23 cellular contexts compared by ENCODE assay signal in the genomic region with DNA sequence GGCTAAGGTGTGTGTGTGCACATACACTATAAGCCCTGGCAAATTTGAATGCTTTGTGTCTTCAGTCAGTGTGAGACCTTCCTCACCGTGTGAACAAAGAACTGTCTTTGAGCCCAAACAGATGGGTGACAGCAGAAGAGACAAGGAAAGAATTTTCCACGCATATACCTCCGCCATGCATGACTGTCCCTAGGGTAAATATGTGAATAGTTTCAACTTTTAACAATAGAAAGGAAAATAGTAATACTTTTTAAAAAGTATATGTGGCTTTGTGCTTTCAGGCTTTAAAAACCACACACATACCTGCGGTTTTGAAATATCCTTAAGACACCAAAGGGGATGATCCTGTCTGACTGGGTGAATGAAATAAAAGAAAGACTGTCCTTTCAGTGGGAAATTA.
DNase-seq lines count a peak whose midpoint lies in the region; ATAC-seq, FAIRE-seq and TF ChIP-seq lines count a peak whose summit lies in the region.
"Had no signal": no experiment of that assay in that cellular context is flagged by ENCODE, and none has a peak within 500 bp of the region (broad histone marks: within the 10 kb centered on the region; RNA-seq: fewer than 3 reads in every experiment).

No MANE protein-coding gene starts in this region.

- no peak for TF ChIP-seq EP300 in SK-N-SH (IDR thresholded peaks at IDR 0.05; ENCODE audit: borderline replicate concordance in 1 of 2, low read depth in 1 of 2, low read length in 1 of 2)

- ATAC-seq in SK-N-SH treated with all-trans-retinoic acid at 6 μM for 48 hours (0 out of 3 replicates have a peak, but pooled peaks have one; percentile 19), RWPE2 (ENCODE audit: low read depth) (peak; percentile 71)
- ATAC-seq: activated CD8-positive, alpha-beta memory T cell treated with anti-CD3 and anti-CD28 coated beads, Interleukin-2, amount 10 ng/mL, durations not matched to agents 7 days and 5 days; activated T-helper 17 cell treated with anti-CD3 and anti-CD28 coated beads, Interleukin-2, amount 50 U/mL, for 72 hours; naive thymus-derived CD8-positive, alpha-beta T cell had no signal

- H3K9me3 ChIP-seq in SK-N-SH (peaks cover 3% of the 10 kb centered on the region; the same call in 1 of the 2 replicates), RWPE2 (ENCODE audit: severe bottlenecking) (no peaks in the 10 kb centered on the region)
- H3K9me3 ChIP-seq: BLaER1, sigmoid colon had no signal

- H3K36me3 ChIP-seq in SK-N-SH (replicated peaks in 1 of 2; ENCODE audit: control insufficient read depth in 1 of 2, insufficient read depth in 2 of 2, low read length in 1 of 2) (no peaks in the 10 kb centered on the region), RWPE2 (ENCODE audit: low read depth) (no peaks in the 10 kb centered on the region)
- H3K36me3 ChIP-seq: BLaER1, cardiac muscle cell, sigmoid colon had no signal

- H3K4me2 ChIP-seq in SK-N-SH: no peak overlapping the region
- H3K4me2 ChIP-seq: BLaER1 had no signal

- H3K27ac ChIP-seq in SK-N-SH (ENCODE audit: low read depth in 2 of 2, low read length in 1 of 2): no peak overlapping the region
- peak overlapping the region; percentile 70 for H3K27ac ChIP-seq in RWPE2 (ENCODE audit: poor library complexity, severe bottlenecking)
- H3K27ac ChIP-seq: BLaER1, cardiac muscle cell, parathyroid adenoma, sigmoid colon had no signal

- FAIRE-seq in urothelium cell line (lab: Jason Lieb, UNC): no peak
- FAIRE-seq: A204.1 had no signal

- H3K9ac ChIP-seq in SK-N-SH: no peak overlapping the region
- H3K9ac ChIP-seq: BLaER1, parathyroid adenoma had no signal

- H3K27me3 ChIP-seq in SK-N-SH (ENCODE audit: insufficient read depth): no peaks in the 10 kb centered on the region
- H3K27me3 ChIP-seq in RWPE2 (ENCODE audit: insufficient read depth, poor library complexity, severe bottlenecking): no peaks in the 10 kb centered on the region
- H3K27me3 ChIP-seq: BLaER1, cardiac muscle cell, sigmoid colon had no signal

- no peak overlapping the region for H2AFZ ChIP-seq in SK-N-SH (ENCODE audit: low read depth)
- H2AFZ ChIP-seq: parathyroid adenoma had no signal

- H3F3A ChIP-seq in SK-N-SH (replicated peaks; ENCODE audit: insufficient read depth): no peaks in the 10 kb centered on the region

- DNase-seq in SK-N-SH: no peak
- no peak for DNase-seq in RWPE2 (ENCODE audit: low spot score)
- peak; percentile 60 for DNase-seq in epithelial cell of esophagus (ENCODE audit: low read depth)
- DNase-seq in urothelium cell line (ENCODE audit: low spot score): peak; percentile 29
- no peak for DNase-seq in nucleus accumbens (lab: John Stamatoyannopoulos, UW)
- no peak for DNase-seq in OCI-M1 (lab: John Stamatoyannopoulos, UW)
- no peak for DNase-seq in superior temporal gyrus (ENCODE audit: extremely low spot score)
- DNase-seq: activated CD4-positive, alpha-beta T cell treated with anti-CD3 and anti-CD28 coated beads for 48 hours; activated CD8-positive, alpha-beta memory T cell treated with anti-CD3 and anti-CD28 coated beads, Interleukin-2, amount 10 ng/mL, durations not matched to agents 7 days and 5 days; activated naive CD8-positive, alpha-beta T cell treated with anti-CD3 and anti-CD28 coated beads, Interleukin-2, amount 10 ng/mL, durations not matched to agents 7 days and 5 days; Calu3; head of caudate nucleus; naive thymus-derived CD8-positive, alpha-beta T cell; NCI-H1417; NCI-H2171; NCI-H748 treated with DMSO at 0.1 percent for 48 hours; sigmoid colon had no signal

- CTCF ChIA-PET in SK-N-SH (lab: Yijun Ruan, JAX): interaction anchor here (1.1 kb wide), 1 partner anchor 16 kb away, joined by 3 read pairs; no protein-coding TSS in a partner anchor

- TF ChIP-seq RAD21 in SK-N-SH (IDR thresholded peaks at IDR 0.05; ENCODE audit: low read length): no peak

- WGBS in SK-N-SH (ENCODE audit: low lambda C conversion rate): 70% methylated on average over 4 of the region's 4 CpGs

- TF ChIP-seq CTCF in SK-N-SH (IDR thresholded peaks at IDR 0.05) (no peak), RWPE2 (IDR thresholded peaks at IDR 0.05; ENCODE audit: poor library complexity, severe bottlenecking) (no peak), epithelial cell of esophagus (IDR thresholded peaks at IDR 0.05; ENCODE audit: insufficient read depth, low read depth, low read length, missing control alignments) (no peak)

- no peaks in the 10 kb centered on the region for H3K79me2 ChIP-seq in SK-N-SH (ENCODE audit: insufficient read depth)
- H3K79me2 ChIP-seq: parathyroid adenoma had no signal

- H4K20me1 ChIP-seq in SK-N-SH (ENCODE audit: insufficient read depth): no peaks in the 10 kb centered on the region
- H4K20me1 ChIP-seq: BLaER1 had no signal

- H3K4me1 ChIP-seq in SK-N-SH (ENCODE audit: control insufficient read depth in 1 of 2, insufficient read depth in 2 of 2, low read depth in 1 of 2, low read length in 1 of 2) (peaks cover 3 to 5% of the 10 kb centered on the region in 2 experiments; a peak in 2 of 4 replicates), RWPE2 (ENCODE audit: insufficient read depth, poor library complexity, severe bottlenecking) (peaks cover 31% of the 10 kb centered on the region)
- H3K4me1 ChIP-seq: parathyroid adenoma had no signal

- no peaks in the 10 kb centered on the region for H3K9me2 ChIP-seq in SK-N-SH

- POLR2A ChIA-PET in SK-N-SH (lab: Yijun Ruan, JAX): no interaction called here

- H3K4me3 ChIP-seq in SK-N-SH (ENCODE audit: low read depth in 2 of 2, low read length in 1 of 2): no peak overlapping the region
- no peak overlapping the region for H3K4me3 ChIP-seq in RWPE2 (ENCODE audit: severe bottlenecking)
- no peak overlapping the region for H3K4me3 ChIP-seq in epithelial cell of esophagus (ENCODE audit: low read length)
- H3K4me3 ChIP-seq: BLaER1, cardiac muscle cell, sigmoid colon had no signal

TF ChIP-seq in SK-N-SH treated with all-trans-retinoic acid at 6 μM for 48 hours, 23 proteins besides CTCF, POLR2A, EP300 and RAD21 (continues in another document):
- TF ChIP-seq ZNF565 (CRISPR knock-in tag; conservative IDR thresholded peaks at IDR 0.05; ENCODE audit: low read depth) (no peak), BACH2 (CRISPR knock-in tag; IDR thresholded peaks at IDR 0.05; ENCODE audit: borderline replicate concordance) (no peak), GLIS3 (CRISPR knock-in tag; IDR thresholded peaks at IDR 0.05) (no peak), TCF4 (CRISPR knock-in tag; IDR thresholded peaks at IDR 0.05; ENCODE audit: borderline replicate concordance) (no peak), ZNF8 (CRISPR knock-in tag; IDR thresholded peaks at IDR 0.05) (no peak)
- TF ChIP-seq, protein P1, sequence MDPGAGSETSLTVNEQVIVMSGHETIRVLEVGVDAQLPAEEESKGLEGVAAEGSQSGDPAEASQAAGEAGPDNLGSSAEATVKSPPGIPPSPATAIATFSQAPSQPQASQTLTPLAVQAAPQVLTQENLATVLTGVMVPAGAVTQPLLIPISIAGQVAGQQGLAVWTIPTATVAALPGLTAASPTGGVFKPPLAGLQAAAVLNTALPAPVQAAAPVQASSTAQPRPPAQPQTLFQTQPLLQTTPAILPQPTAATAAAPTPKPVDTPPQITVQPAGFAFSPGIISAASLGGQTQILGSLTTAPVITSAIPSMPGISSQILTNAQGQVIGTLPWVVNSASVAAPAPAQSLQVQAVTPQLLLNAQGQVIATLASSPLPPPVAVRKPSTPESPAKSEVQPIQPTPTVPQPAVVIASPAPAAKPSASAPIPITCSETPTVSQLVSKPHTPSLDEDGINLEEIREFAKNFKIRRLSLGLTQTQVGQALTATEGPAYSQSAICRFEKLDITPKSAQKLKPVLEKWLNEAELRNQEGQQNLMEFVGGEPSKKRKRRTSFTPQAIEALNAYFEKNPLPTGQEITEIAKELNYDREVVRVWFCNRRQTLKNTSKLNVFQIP (CRISPR knock-in tag; IDR thresholded peaks at IDR 0.05; ENCODE audit: borderline replicate concordance, low read depth): no peak

TF ChIP-seq in SK-N-SH, 30 proteins besides CTCF, POLR2A, EP300 and RAD21:
- no peak for TF ChIP-seq CHD2 (IDR thresholded peaks at IDR 0.05; ENCODE audit: low read length, partially characterized antibody)
- TF ChIP-seq TAF1 (IDR thresholded peaks at IDR 0.05; ENCODE audit: borderline replicate concordance, low read depth, low read length): no peak
- TF ChIP-seq EZH2phosphoT487 (IDR thresholded peaks at IDR 0.05; ENCODE audit: borderline replicate concordance, low read depth): no peak
- no peak for TF ChIP-seq MEF2A (IDR thresholded peaks at IDR 0.05; ENCODE audit: borderline replicate concordance, low read depth)
- no peak for TF ChIP-seq SIN3A (IDR thresholded peaks at IDR 0.05; ENCODE audit: borderline replicate concordance, low read depth, low read length)

Comparison
In these comparisons a context has a peak if more than half of its experiments do, and no peak if none do; other contexts are left out.
1. DNase-seq: peak in epithelial cell of esophagus (single experiment) and urothelium cell line (single experiment); none in SK-N-SH (single experiment), RWPE2 (single experiment), nucleus accumbens (0 of 56), OCI-M1 (single experiment) and superior temporal gyrus (single experiment).